ENCODE assay signal across 2 cellular contexts in the genomic region with DNA sequence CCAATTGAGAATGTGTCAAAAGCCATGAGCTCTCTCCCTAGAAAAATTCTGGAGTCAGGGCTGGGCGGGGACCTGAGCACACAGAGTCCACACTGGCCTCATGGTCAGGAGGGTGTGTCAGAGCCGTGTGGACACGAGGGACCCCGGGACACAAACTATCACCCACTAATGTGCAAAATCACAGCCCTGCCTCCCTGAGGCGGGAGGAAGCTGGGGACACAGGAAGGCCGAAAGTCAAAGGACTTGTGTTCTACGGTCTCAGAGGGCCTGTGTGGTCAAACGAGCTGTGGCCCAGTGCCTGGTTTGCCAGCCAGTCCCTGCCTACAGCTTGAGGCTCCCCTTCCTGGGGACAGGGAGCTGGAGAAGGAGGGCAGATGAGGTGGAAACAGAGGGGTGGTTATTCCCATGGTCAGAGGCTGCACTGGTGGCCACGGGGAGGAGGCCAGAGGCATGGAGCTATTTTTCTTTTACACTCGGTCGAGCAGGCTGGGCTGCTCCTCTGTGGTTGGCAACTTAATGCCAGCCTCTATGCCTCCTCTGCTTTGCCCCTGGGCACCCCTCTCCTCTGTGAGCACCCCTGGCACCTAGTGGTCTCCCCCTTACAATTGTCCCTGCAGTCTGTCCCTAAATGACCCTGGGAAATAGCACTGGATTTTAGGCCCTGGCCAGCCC.
TF ChIP-seq lines count a peak whose summit lies in the region.

No MANE protein-coding gene starts in this region.

TF ChIP-seq in HEK293, 187 proteins besides CTCF, POLR2A, EP300 and RAD21 (continued from another document):
- peak; percentile 77 for TF ChIP-seq PRDM10 (tag by site-specific recombination; IDR thresholded peaks at IDR 0.05)

TF ChIP-seq in WTC11, 78 proteins besides CTCF, POLR2A, EP300 and RAD21 (continued from another document):
- TF ChIP-seq, protein P1, sequence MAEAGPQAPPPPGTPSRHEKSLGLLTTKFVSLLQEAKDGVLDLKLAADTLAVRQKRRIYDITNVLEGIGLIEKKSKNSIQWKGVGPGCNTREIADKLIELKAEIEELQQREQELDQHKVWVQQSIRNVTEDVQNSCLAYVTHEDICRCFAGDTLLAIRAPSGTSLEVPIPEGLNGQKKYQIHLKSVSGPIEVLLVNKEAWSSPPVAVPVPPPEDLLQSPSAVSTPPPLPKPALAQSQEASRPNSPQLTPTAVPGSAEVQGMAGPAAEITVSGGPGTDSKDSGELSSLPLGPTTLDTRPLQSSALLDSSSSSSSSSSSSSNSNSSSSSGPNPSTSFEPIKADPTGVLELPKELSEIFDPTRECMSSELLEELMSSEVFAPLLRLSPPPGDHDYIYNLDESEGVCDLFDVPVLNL (CRISPR knock-in tag; IDR thresholded peaks at IDR 0.05; ENCODE audit: borderline replicate concordance, low read depth) = no peak
- no peak for TF ChIP-seq ZNF416 (CRISPR knock-in tag; IDR thresholded peaks at IDR 0.05)
- TF ChIP-seq CREM (CRISPR knock-in tag; IDR thresholded peaks at IDR 0.05) = no peak
- TF ChIP-seq ELF4 (CRISPR knock-in tag; IDR thresholded peaks at IDR 0.05; ENCODE audit: low read depth) = no peak
- TF ChIP-seq EMX1 (CRISPR knock-in tag; IDR thresholded peaks at IDR 0.05) = no peak
- TF ChIP-seq SP1 (CRISPR knock-in tag; conservative IDR thresholded peaks at IDR 0.05) = no peak
- TF ChIP-seq, protein P2, sequence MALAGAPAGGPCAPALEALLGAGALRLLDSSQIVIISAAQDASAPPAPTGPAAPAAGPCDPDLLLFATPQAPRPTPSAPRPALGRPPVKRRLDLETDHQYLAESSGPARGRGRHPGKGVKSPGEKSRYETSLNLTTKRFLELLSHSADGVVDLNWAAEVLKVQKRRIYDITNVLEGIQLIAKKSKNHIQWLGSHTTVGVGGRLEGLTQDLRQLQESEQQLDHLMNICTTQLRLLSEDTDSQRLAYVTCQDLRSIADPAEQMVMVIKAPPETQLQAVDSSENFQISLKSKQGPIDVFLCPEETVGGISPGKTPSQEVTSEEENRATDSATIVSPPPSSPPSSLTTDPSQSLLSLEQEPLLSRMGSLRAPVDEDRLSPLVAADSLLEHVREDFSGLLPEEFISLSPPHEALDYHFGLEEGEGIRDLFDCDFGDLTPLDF (CRISPR knock-in tag; IDR thresholded peaks at IDR 0.05) = no peak
- TF ChIP-seq SMAD3 (CRISPR knock-in tag; IDR thresholded peaks at IDR 0.05; ENCODE audit: borderline replicate concordance) = no peak
- no peak for TF ChIP-seq NR3C1 (CRISPR knock-in tag; conservative IDR thresholded peaks at IDR 0.05; ENCODE audit: low read depth)
- TF ChIP-seq TCF7 (CRISPR knock-in tag; IDR thresholded peaks at IDR 0.05; ENCODE audit: low read depth) = no peak
- no peak for TF ChIP-seq TEAD4 (CRISPR knock-in tag; IDR thresholded peaks at IDR 0.05)
- no peak for TF ChIP-seq ZBTB43 (CRISPR knock-in tag; IDR thresholded peaks at IDR 0.05)
- TF ChIP-seq, protein P3, sequence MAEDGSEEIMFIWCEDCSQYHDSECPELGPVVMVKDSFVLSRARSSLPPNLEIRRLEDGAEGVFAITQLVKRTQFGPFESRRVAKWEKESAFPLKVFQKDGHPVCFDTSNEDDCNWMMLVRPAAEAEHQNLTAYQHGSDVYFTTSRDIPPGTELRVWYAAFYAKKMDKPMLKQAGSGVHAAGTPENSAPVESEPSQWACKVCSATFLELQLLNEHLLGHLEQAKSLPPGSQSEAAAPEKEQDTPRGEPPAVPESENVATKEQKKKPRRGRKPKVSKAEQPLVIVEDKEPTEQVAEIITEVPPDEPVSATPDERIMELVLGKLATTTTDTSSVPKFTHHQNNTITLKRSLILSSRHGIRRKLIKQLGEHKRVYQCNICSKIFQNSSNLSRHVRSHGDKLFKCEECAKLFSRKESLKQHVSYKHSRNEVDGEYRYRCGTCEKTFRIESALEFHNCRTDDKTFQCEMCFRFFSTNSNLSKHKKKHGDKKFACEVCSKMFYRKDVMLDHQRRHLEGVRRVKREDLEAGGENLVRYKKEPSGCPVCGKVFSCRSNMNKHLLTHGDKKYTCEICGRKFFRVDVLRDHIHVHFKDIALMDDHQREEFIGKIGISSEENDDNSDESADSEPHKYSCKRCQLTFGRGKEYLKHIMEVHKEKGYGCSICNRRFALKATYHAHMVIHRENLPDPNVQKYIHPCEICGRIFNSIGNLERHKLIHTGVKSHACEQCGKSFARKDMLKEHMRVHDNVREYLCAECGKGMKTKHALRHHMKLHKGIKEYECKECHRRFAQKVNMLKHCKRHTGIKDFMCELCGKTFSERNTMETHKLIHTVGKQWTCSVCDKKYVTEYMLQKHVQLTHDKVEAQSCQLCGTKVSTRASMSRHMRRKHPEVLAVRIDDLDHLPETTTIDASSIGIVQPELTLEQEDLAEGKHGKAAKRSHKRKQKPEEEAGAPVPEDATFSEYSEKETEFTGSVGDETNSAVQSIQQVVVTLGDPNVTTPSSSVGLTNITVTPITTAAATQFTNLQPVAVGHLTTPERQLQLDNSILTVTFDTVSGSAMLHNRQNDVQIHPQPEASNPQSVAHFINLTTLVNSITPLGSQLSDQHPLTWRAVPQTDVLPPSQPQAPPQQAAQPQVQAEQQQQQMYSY (CRISPR knock-in tag; IDR thresholded peaks at IDR 0.05) = no peak
- TF ChIP-seq ZNF232 (CRISPR knock-in tag; IDR thresholded peaks at IDR 0.05) = no peak
- no peak for TF ChIP-seq ZNF317 (CRISPR knock-in tag; IDR thresholded peaks at IDR 0.05; ENCODE audit: borderline replicate concordance, low read depth)
- no peak for TF ChIP-seq ESRRA (CRISPR knock-in tag; IDR thresholded peaks at IDR 0.05; ENCODE audit: borderline replicate concordance)
- no peak for TF ChIP-seq MYBL2 (CRISPR knock-in tag; IDR thresholded peaks at IDR 0.05)
- TF ChIP-seq ZNF396 (CRISPR knock-in tag; IDR thresholded peaks at IDR 0.05; ENCODE audit: borderline replicate concordance) = no peak
